In genomic region chr14:95463173-95463901, GRCh38 we compare ENCODE assay signal across 10 cellular contexts. TPM values are rescaled to one million over a fixed set of nuclear protein-coding genes. Genes with fewer than 3 reads are reported as not detected.
DNase-seq lines count a peak whose midpoint lies in the region; ATAC-seq, FAIRE-seq and TF ChIP-seq lines count a peak whose summit lies in the region.
"Had no signal": no experiment of that assay in that cellular context is flagged by ENCODE, and none has a peak within 500 bp of the region (broad histone marks: within the 10 kb centered on the region; RNA-seq: fewer than 3 reads in every experiment).

No MANE protein-coding gene starts in this region.

- H4K20me1 ChIP-seq in GM23248 (ENCODE audit: insufficient read depth) = no peaks in the 10 kb centered on the region

- TF ChIP-seq POLR2A in GM12892 (IDR thresholded peaks at IDR 0.05; ENCODE audit: low read depth, low read length) = no peak

- peaks cover 5% of the 10 kb centered on the region; the same call in 1 of the 2 replicates for H3K4me1 ChIP-seq in GM23248 (ENCODE audit: insufficient read depth)

- peaks cover 53 to 76% of the 10 kb centered on the region in 2 donors for H3K36me3 Mint-ChIP-seq in stimulated activated naive B cell treated with anti-CD40 and anti-IgM and Interleukin-4, amounts not matched to agents 10 μg/mL and 1 μg/mL and 100 μg/mL, for 72 hours

- no peaks in the 10 kb centered on the region for H3K27me3 Mint-ChIP-seq in stimulated activated naive B cell treated with anti-CD40 and anti-IgM and Interleukin-4, amounts not matched to agents 10 μg/mL and 1 μg/mL and 100 μg/mL, for 72 hours

- H3K36me3 ChIP-seq in GM23248 (ENCODE audit: low read depth) = no peaks in the 10 kb centered on the region

- peak overlapping the region; percentile 60 for H3K27ac Mint-ChIP-seq in stimulated activated naive B cell treated with anti-CD40 and anti-IgM and Interleukin-4, amounts not matched to agents 10 μg/mL and 1 μg/mL and 100 μg/mL, for 72 hours

- ATAC-seq in stimulated activated naive B cell treated with anti-CD40 and anti-IgM and Interleukin-4, amounts not matched to agents 10 μg/mL and 1 μg/mL and 100 μg/mL, for 72 hours (replicated peaks) = peak; percentile 22 to 33
- no peak for ATAC-seq in GM21367 (IDR thresholded peaks at IDR 0.05; ENCODE audit: unreplicated experiment)

- H3K4me1 Mint-ChIP-seq in stimulated activated naive B cell treated with anti-CD40 and anti-IgM and Interleukin-4, amounts not matched to agents 10 μg/mL and 1 μg/mL and 100 μg/mL, for 72 hours = peaks cover 44 to 56% of the 10 kb centered on the region in 2 donors

- H3K9me3 Mint-ChIP-seq in stimulated activated naive B cell treated with anti-CD40 and anti-IgM and Interleukin-4, amounts not matched to agents 10 μg/mL and 1 μg/mL and 100 μg/mL, for 72 hours = no peaks in the 10 kb centered on the region

- 77% methylated on average over 9 of the region's 9 CpGs for WGBS in GM23248 (ENCODE audit: low coverage in 1 of 2, low lambda C conversion rate in 2 of 2, missing lambda C conversion rate in 2 of 2), 2 experiments

- FAIRE-seq in GM12892 (lab: Jason Lieb, UNC) = no peak
- FAIRE-seq: colon had no signal

- H3K9ac ChIP-seq in GM23248 = no peak overlapping the region

- H3K27me3 ChIP-seq in GM23248 (replicated peaks; ENCODE audit: insufficient read depth) = no peaks in the 10 kb centered on the region

- no peaks in the 10 kb centered on the region for H3K79me2 ChIP-seq in GM23248 (ENCODE audit: insufficient read depth)

- no peak overlapping the region for H3K4me2 ChIP-seq in GM23248 (ENCODE audit: unreplicated experiment)

- H3K9me3 ChIP-seq in GM23248 (ENCODE audit: low read depth) = no peaks in the 10 kb centered on the region

- no peak overlapping the region for H3K27ac ChIP-seq in GM23248
- H3K27ac ChIP-seq: 22Rv1 had no signal

- no peaks in the 10 kb centered on the region for H3F3A ChIP-seq in GM23248 (ENCODE audit: insufficient read depth)

- in situ Hi-C loops in GM23248 (cut with MboI) = no loop called here

- H3K4me3 ChIP-seq in GM23248 = no peak overlapping the region

- H3K4me3 Mint-ChIP-seq in stimulated activated naive B cell treated with anti-CD40 and anti-IgM and Interleukin-4, amounts not matched to agents 10 μg/mL and 1 μg/mL and 100 μg/mL, for 72 hours = no peak overlapping the region

- DNase-seq in DMS 273 (lab: John Stamatoyannopoulos, UW; ENCODE audit: unreplicated experiment) = peak; percentile 11
- DNase-seq in DMS 273 treated with DMSO at 0.1 percent for 48 hours (lab: John Stamatoyannopoulos, UW) = no peak
- DNase-seq in T-helper 2 cell = peak in 3 of 5 experiments; percentile 28 to 86 (median 60)
- peak; percentile 63 for DNase-seq in cerebellum (ENCODE audit: low spot score)
- DNase-seq in stimulated activated naive B cell treated with anti-CD40 and anti-IgM and Interleukin-4, amounts not matched to agents 10 μg/mL and 1 μg/mL and 100 μg/mL, for 72 hours = no peak
- DNase-seq in GM23248 = no peak
- no peak for DNase-seq in GM12892 (ENCODE audit: insufficient read length)

- H2AFZ ChIP-seq in GM23248 = no peak overlapping the region

- H3K9me2 ChIP-seq in GM23248 (ENCODE audit: insufficient read depth) = no peaks in the 10 kb centered on the region

RNA-seq across cellular contexts. Expression of gene SYNE3, which starts 53.1 kb away (rescaled TPM):
- total RNA-seq in cerebellum = 3.0 TPM
- total RNA-seq in GM23248 (2014; rRNA removed; shearing (Covaris generic)) = 3.8 and 4.8 TPM in 2 replicates
- polyA plus RNA-seq in GM23248 (2016; fragmentation: Nextera tagmentation; extraction: Ambion mirVana) = 1.2 TPM in 2 replicates
- 7.7 TPM for polyA plus RNA-seq in GM12892 (2012; ENCODE audit: missing spikeins)

Comparison
In these comparisons a context has a peak if more than half of its experiments do, and no peak if none do; other contexts are left out.
1. DNase-seq: peak in DMS 273 (single experiment), T-helper 2 cell (3 of 5) and cerebellum (single experiment); none in DMS 273 treated with DMSO at 0.1 percent for 48 hours (single experiment), stimulated activated naive B cell treated with anti-CD40 and anti-IgM and Interleukin-4, amounts not matched to agents 10 μg/mL and 1 μg/mL and 100 μg/mL, for 72 hours (single experiment), GM23248 (single experiment) and GM12892 (single experiment).